9 cellular contexts compared by ENCODE assay signal in genomic region chr7:87318741-87319140, GRCh38. TPM values are rescaled to one million over a fixed set of nuclear protein-coding genes. Genes with fewer than 3 reads are reported as not detected.
A peak's percentile ranks its signal among the peaks of the same experiment; 100 is the strongest.
DNase-seq lines count a peak whose midpoint lies in the region; ATAC-seq and TF ChIP-seq lines count a peak whose summit lies in the region.
"Had no signal": no experiment of that assay in that cellular context is flagged by ENCODE, and none has a peak within 500 bp of the region (broad histone marks: within the 10 kb centered on the region; RNA-seq: fewer than 3 reads in every experiment).

No MANE protein-coding gene starts in this region.

- peaks cover 0 to 5% of the 10 kb centered on the region in 2 donors for H3K27me3 Mint-ChIP-seq in CD8-positive, alpha-beta memory T cell

- intact Hi-C loops in left lung (cut with DNase I), result loop anchor here in 1 of 2 donors (10.0 kb wide), 1 partner anchor 96 kb away; no protein-coding TSS in a partner anchor
- intact Hi-C loops in tibial artery (cut with DNase I; ENCODE audit: low total_unique reads), result no loop called here

- TF ChIP-seq CTCF in left lung (IDR thresholded peaks at IDR 0.05) (no peak), tibial artery (IDR thresholded peaks at IDR 0.05) (no peak), GM20000 (IDR thresholded peaks at IDR 0.05; ENCODE audit: extremely low read depth, missing control alignments) (no peak)

- peak overlapping the region; percentile 28 for H3K4me3 ChIP-seq in CD8-positive, alpha-beta memory T cell (ENCODE audit: low read length)
- H3K4me3 ChIP-seq in SJCRH30, result peak overlapping the region; percentile 21
- no peak overlapping the region for H3K4me3 ChIP-seq in left lung
- no peak overlapping the region for H3K4me3 ChIP-seq in tibial artery

- POLR2A ChIA-PET in CD8-positive, alpha-beta memory T cell (lab: Charles Lee), result interaction anchor here (1.8 kb wide), 1 partner anchor 26 kb away, joined by 4 read pairs; the partner anchor contains the start of gene CROT

- no peaks in the 10 kb centered on the region for H3K9me3 ChIP-seq in CD8-positive, alpha-beta memory T cell (ENCODE audit: low read length)
- H3K9me3 ChIP-seq in SJCRH30 (replicated peaks) (0 out of 2 replicates have a peak, but pooled peaks cover 2% of the 10 kb centered on the region), left lung (peaks cover 0 to 13% of the 10 kb centered on the region in 2 donors), tibial artery (no peaks in the 10 kb centered on the region)

- no peak overlapping the region for H3K27ac ChIP-seq in CD8-positive, alpha-beta memory T cell (ENCODE audit: low read depth, low read length)
- H3K27ac ChIP-seq in SJCRH30 (no peak overlapping the region), left lung (peak overlapping the region in 1 of 2 donors; percentile 50), tibial artery (no peak overlapping the region)

- no peaks in the 10 kb centered on the region for H3K27me3 ChIP-seq in CD8-positive, alpha-beta memory T cell (ENCODE audit: insufficient read depth, low read length, poor library complexity, severe bottlenecking)
- H3K27me3 ChIP-seq in SJCRH30 (no peaks in the 10 kb centered on the region), left lung (no peaks in the 10 kb centered on the region), tibial artery (no peaks in the 10 kb centered on the region)

- no peak for DNase-seq in CD8-positive, alpha-beta memory T cell
- DNase-seq in HT1080 (ENCODE audit: low read depth), result peak; percentile 28
- no peak for DNase-seq in SJCRH30
- no peak for DNase-seq in left lung
- DNase-seq in tibial artery, result no peak
- DNase-seq in RKO (ENCODE audit: low spot score), result no peak
- DNase-seq in GM20000 (ENCODE audit: low spot score), result no peak

- ATAC-seq in left lung (peak; percentile 30), GM18502 (IDR thresholded peaks at IDR 0.05; ENCODE audit: poor library complexity, unreplicated experiment) (no peak)

- CTCF ChIA-PET in CD8-positive, alpha-beta memory T cell (lab: Charles Lee), result interaction anchor here (2.2 to 11.9 kb wide), 2 partner anchors 27 to 95 kb away, joined by 5 to 201 read pairs; partner anchors contain the start of gene CROT

- peaks cover 21 to 29% (median 27%) of the 10 kb centered on the region in 3 donors for H3K4me1 Mint-ChIP-seq in CD8-positive, alpha-beta memory T cell

- H3K9me3 Mint-ChIP-seq in CD8-positive, alpha-beta memory T cell, result peaks cover 0 to 4% (median 0%) of the 10 kb centered on the region in 5 donors

- peaks cover 2 to 5% (median 5%) of the 10 kb centered on the region in 3 donors for H3K36me3 Mint-ChIP-seq in CD8-positive, alpha-beta memory T cell

- H3K4me3 Mint-ChIP-seq in CD8-positive, alpha-beta memory T cell, result peak overlapping the region; percentile 72 to 91 (median 85)

- H3K27ac Mint-ChIP-seq in CD8-positive, alpha-beta memory T cell, result peak overlapping the region; percentile 57 to 96 (median 89)
- H3K27ac Mint-ChIP-seq: activated T-helper 1 cell treated with anti-CD3 and anti-CD28 coated beads, Interleukin-12 subunit alpha, Interleukin-12 subunit beta, Interleukin-2, Interleukin-4 antibody, amounts not matched to agents 30 ng/mL and 10 ng/mL and 1 ng/mL, durations not matched to agents 14 hours and 24 hours and 36 hours had no signal

- no peaks in the 10 kb centered on the region for H3K4me1 ChIP-seq in CD8-positive, alpha-beta memory T cell (ENCODE audit: insufficient read depth, low read length)
- H3K4me1 ChIP-seq in SJCRH30 (peaks cover 16% of the 10 kb centered on the region), left lung (no peaks in the 10 kb centered on the region), tibial artery (no peaks in the 10 kb centered on the region)

- no peaks in the 10 kb centered on the region for H3K36me3 ChIP-seq in CD8-positive, alpha-beta memory T cell (ENCODE audit: insufficient read depth, low read length)
- H3K36me3 ChIP-seq in SJCRH30, result no peaks in the 10 kb centered on the region
- peaks cover 0 to 10% of the 10 kb centered on the region in 2 donors for H3K36me3 ChIP-seq in left lung
- peaks cover 0 to 7% (median 5%) of the 10 kb centered on the region in 3 donors for H3K36me3 ChIP-seq in tibial artery

RNA-seq across cellular contexts. Expression of gene CROT, which starts 26.7 kb away (rescaled TPM):
- total RNA-seq in CD8-positive, alpha-beta memory T cell, result 1 to 10 TPM; 9.9 TPM
- polyA plus RNA-seq in CD8-positive, alpha-beta memory T cell, result 8.5 TPM
- 4.8 and 5.0 TPM in 2 replicates for total RNA-seq in HT1080 (2014; rRNA removed; shearing (Covaris generic))
- polyA plus RNA-seq in HT1080 (2015; cell fraction: cytosol; rRNA removed), result 5.1 and 7.7 TPM in 2 replicates
- polyA plus RNA-seq in HT1080 (2015; cell fraction: nucleus; rRNA removed), result 19.4 and 22.6 TPM in 2 replicates
- 11.0 and 15.7 TPM in 2 replicates for total RNA-seq in SJCRH30 (2014; rRNA removed; shearing (Covaris generic))
- 10 to 100 TPM; 13.0 to 15.5 TPM for total RNA-seq in left lung

Comparison
In these comparisons a context has a peak if more than half of its experiments do, and no peak if none do; other contexts are left out.
1. H3K4me3 ChIP-seq: peak in CD8-positive, alpha-beta memory T cell (single experiment) and SJCRH30 (single experiment); none in left lung (0 of 2) and tibial artery (0 of 2).